In genomic region chr5:126746290-126746689, GRCh38 we compare ENCODE assay signal across 13 cellular contexts.
"Had no signal": no experiment of that assay in that cellular context is flagged by ENCODE, and none has a peak within 500 bp of the region (broad histone marks: within the 10 kb centered on the region; RNA-seq: fewer than 3 reads in every experiment).

No MANE protein-coding gene starts in this region.

- H3K27ac ChIP-seq: coronary artery, heart left ventricle, right atrium auricular region, skin epidermis, thyroid gland had no signal

- H3K4me3 ChIP-seq: coronary artery, heart left ventricle, right atrium auricular region, skin epidermis, thyroid gland had no signal

- H3K27me3 ChIP-seq: thyroid gland had no signal

- H3K9me3 Mint-ChIP-seq: activated T-cell treated with anti-CD3 and anti-CD28 coated beads, Interleukin-2, amount 50 U/mL, for 72 hours; stimulated activated effector memory CD8-positive, alpha-beta T cell treated with anti-CD3 and anti-CD28 coated beads, Interleukin-12 subunit alpha, Interleukin-12 subunit beta, amount 100 ng/mL, for 72 hours had no signal

- H3K4me3 Mint-ChIP-seq: activated T-cell treated with anti-CD3 and anti-CD28 coated beads, Interleukin-2, amount 50 U/mL, for 72 hours; stimulated activated effector memory CD8-positive, alpha-beta T cell treated with anti-CD3 and anti-CD28 coated beads, Interleukin-12 subunit alpha, Interleukin-12 subunit beta, amount 100 ng/mL, for 72 hours had no signal

- DNase-seq: activated CD4-positive, alpha-beta T cell treated with anti-CD3 and anti-CD28 coated beads, Interleukin-2, amount 50 U/mL, for 4 hours; activated CD4-positive, CD25-positive, alpha-beta regulatory T cell treated with anti-CD3 and anti-CD28 coated beads, Interleukin-2, amount 50 U/mL, for 72 hours; activated naive CD4-positive, alpha-beta T cell; activated T-cell treated with anti-CD3 and anti-CD28 coated beads, Interleukin-2, amount 50 U/mL, for 72 hours; caudate nucleus; effector CD4-positive, alpha-beta T cell; heart left ventricle; kidney; thyroid gland had no signal

- H3K4me1 ChIP-seq: right atrium auricular region, thyroid gland had no signal

- H3K27ac Mint-ChIP-seq: stimulated activated effector memory CD8-positive, alpha-beta T cell treated with anti-CD3 and anti-CD28 coated beads, Interleukin-12 subunit alpha, Interleukin-12 subunit beta, amount 100 ng/mL, for 72 hours had no signal

- H3K9me3 ChIP-seq: heart left ventricle, right atrium auricular region, thyroid gland had no signal

- H3K36me3 ChIP-seq: heart left ventricle, right atrium auricular region, thyroid gland had no signal
